21 cellular contexts compared by ENCODE assay signal in genomic region chr11:113849713-113850112, GRCh38. TPM values are rescaled to one million over a fixed set of nuclear protein-coding genes. Genes with fewer than 3 reads are reported as not detected.
DNase-seq lines count a peak whose midpoint lies in the region; FAIRE-seq and TF ChIP-seq lines count a peak whose summit lies in the region.
"Had no signal": no experiment of that assay in that cellular context is flagged by ENCODE, and none has a peak within 500 bp of the region (broad histone marks: within the 10 kb centered on the region; RNA-seq: fewer than 3 reads in every experiment).

No MANE protein-coding gene starts in this region.

- H3K9ac ChIP-seq in H9 (ENCODE audit: extremely low read depth, insufficient read length, low read length) (no peak overlapping the region), keratinocyte (ENCODE audit: control insufficient read depth, extremely low read depth, insufficient read depth, low read length) (no peak overlapping the region), GM23248 (no peak overlapping the region)

- H3K18ac ChIP-seq in H9 (ENCODE audit: insufficient read length, low read depth, low read length) = peak overlapping the region; percentile 25

- H3K9me3 ChIP-seq in H9 (ENCODE audit: control insufficient read depth, low read depth, low read length) = no peaks in the 10 kb centered on the region
- no peaks in the 10 kb centered on the region for H3K9me3 ChIP-seq in keratinocyte (ENCODE audit: control insufficient read depth, low read depth, low read length)
- no peaks in the 10 kb centered on the region for H3K9me3 ChIP-seq in GM23248 (ENCODE audit: low read depth)

- H3K4me3 Mint-ChIP-seq in H9 = peak overlapping the region in 1 of 2 experiments; percentile 64; a peak in 2 of 5 replicates

- no peak overlapping the region for H2AK5ac ChIP-seq in H9 (ENCODE audit: insufficient read length, low read length)

- H3K4me3 ChIP-seq in keratinocyte (ENCODE audit: control insufficient read depth in 2 of 3, extremely low read depth in 1 of 3, insufficient read depth in 2 of 3, low read depth in 1 of 3, low read length in 3 of 3) = no peak overlapping the region
- no peak overlapping the region for H3K4me3 ChIP-seq in GM23248
- H3K4me3 ChIP-seq: K562, PC-9 had no signal

- H2BK12ac ChIP-seq in H9 (ENCODE audit: insufficient read length, low read depth, low read length) = no peak overlapping the region

- H3K4me1 Mint-ChIP-seq in H9 = peaks cover 65 to 67% of the 10 kb centered on the region in 2 experiments

- H4K91ac ChIP-seq in H9 (ENCODE audit: insufficient read length, low read depth, low read length) = no peak overlapping the region

- peaks cover 41 to 74% (median 42%) of the 10 kb centered on the region in 3 experiments for H3K36me3 Mint-ChIP-seq in H9 (ENCODE audit: insufficient read depth in 1 of 3, low read depth in 3 of 3)

- H2BK20ac ChIP-seq in H9 (ENCODE audit: low read depth, low read length, poor library complexity, severe bottlenecking) = no peak overlapping the region

- no peak for FAIRE-seq in keratinocyte (lab: Jason Lieb, UNC)
- FAIRE-seq: G401.6, K562 had no signal

- H2BK15ac ChIP-seq in H9 (ENCODE audit: low read depth, low read length) = no peak overlapping the region

- no peak overlapping the region for H3T11ph ChIP-seq in H9 (ENCODE audit: low read length)

- no CpG with 5 or more reads among the region's 4 CpGs for WGBS in H9 (ENCODE audit: extremely low coverage, insufficient read length, low lambda C conversion rate)
- 67 to 73% methylated on average over 4 of the region's 4 CpGs for WGBS in GM23248 (ENCODE audit: low coverage in 1 of 2, low lambda C conversion rate in 2 of 2, missing lambda C conversion rate in 2 of 2), 2 experiments

- peaks cover 5% of the 10 kb centered on the region; the same call in 1 of the 2 replicates for H3K79me2 ChIP-seq in H9 (ENCODE audit: insufficient read depth, low read length)
- no peaks in the 10 kb centered on the region for H3K79me2 ChIP-seq in keratinocyte (ENCODE audit: control insufficient read depth, insufficient read depth, low read length)
- no peaks in the 10 kb centered on the region for H3K79me2 ChIP-seq in GM23248 (ENCODE audit: insufficient read depth)

- H3K4me1 ChIP-seq in H9 (ENCODE audit: insufficient read depth, low read length) (peaks cover 19% of the 10 kb centered on the region), keratinocyte (ENCODE audit: control insufficient read depth, extremely low read depth, insufficient read depth, low read length) (peaks cover 5% of the 10 kb centered on the region), GM23248 (ENCODE audit: insufficient read depth) (no peaks in the 10 kb centered on the region)

- H3K27me3 Mint-ChIP-seq in H9 (ENCODE audit: low read depth) = no peaks in the 10 kb centered on the region

- H3K9me1 ChIP-seq in keratinocyte (ENCODE audit: control insufficient read depth, extremely low read depth, insufficient read depth, low read length) = no peaks in the 10 kb centered on the region

- no peak overlapping the region for H3K14ac ChIP-seq in H9 (ENCODE audit: insufficient read depth, low read length)

- no peaks in the 10 kb centered on the region for H3K27me3 ChIP-seq in H9 (ENCODE audit: insufficient read depth, low read length)
- no peaks in the 10 kb centered on the region for H3K27me3 ChIP-seq in keratinocyte (ENCODE audit: control insufficient read depth, extremely low read depth, insufficient read depth, low read length)
- H3K27me3 ChIP-seq in GM23248 (replicated peaks; ENCODE audit: insufficient read depth) = no peaks in the 10 kb centered on the region

- no peak overlapping the region for H4K8ac ChIP-seq in H9 (replicated peaks; ENCODE audit: insufficient read length, low read depth, low read length)

- DNase-seq in H9 = peak; percentile 83
- DNase-seq in NCI-H526 treated with DMSO at 0.1 percent for 48 hours (lab: John Stamatoyannopoulos, UW) = peak; percentile 68
- DNase-seq in iPS DF 4.7 (ENCODE audit: extremely low read depth, low spot score) = peak; percentile 96
- no peak for DNase-seq in keratinocyte (ENCODE audit: low read depth, low spot score)
- DNase-seq in GM23248 = no peak
- no peak for DNase-seq in activated CD8-positive, alpha-beta memory T cell treated with anti-CD3 and anti-CD28 coated beads, Interleukin-2, amount 50 U/mL, for 48 hours
- no peak for DNase-seq in mesenteric fat pad (ENCODE audit: low spot score)
- DNase-seq: ACHN, AML-193, COR-L47, DMS 273 treated with DMSO at 0.1 percent for 48 hours, DND-41, NCI-H1105, NCI-H1694 treated with DMSO at 0.1 percent for 48 hours, NCI-H2107, NCI-H2227 treated with DMSO at 0.1 percent for 48 hours, NCI-H510A treated with DMSO at 0.1 percent for 48 hours, PC-9 had no signal

- H3K27ac ChIP-seq in H9 (ENCODE audit: insufficient read length, low read depth, low read length) (peak overlapping the region; percentile 94), keratinocyte (ENCODE audit: control insufficient read depth, insufficient read depth, low read length) (no peak overlapping the region), GM23248 (no peak overlapping the region)
- H3K27ac ChIP-seq: C4-2B, PC-9 had no signal

- H3K4me2 ChIP-seq in H9 (ENCODE audit: insufficient read depth, insufficient read length, low read length) (peak overlapping the region; percentile 18), keratinocyte (ENCODE audit: control insufficient read depth, extremely low read depth, insufficient read depth, low read depth, low read length) (no peak overlapping the region), GM23248 (ENCODE audit: unreplicated experiment) (no peak overlapping the region)
- H3K4me2 ChIP-seq: PC-9 had no signal

- peak overlapping the region; percentile 60 to 93 (median 83) for H3K27ac Mint-ChIP-seq in H9

- H3K23ac ChIP-seq in H9 (ENCODE audit: insufficient read length, low read depth, low read length) = no peak overlapping the region

- TF ChIP-seq CTCF in H9 (conservative IDR thresholded peaks at IDR 0.05) (no peak), keratinocyte (optimal IDR thresholded peaks at IDR 0.05 in 1 of 3, IDR thresholded peaks at IDR 0.05 in 1 of 3, conservative IDR thresholded peaks at IDR 0.05 in 1 of 3; ENCODE audit: extremely low read depth in 1 of 3, insufficient read depth in 2 of 3, low read length in 3 of 3) (no peak)

- H3K23me2 ChIP-seq in H9 (ENCODE audit: insufficient read length, low read depth, low read length, poor library complexity, severe bottlenecking) = no peaks in the 10 kb centered on the region

- H3K9me2 ChIP-seq in GM23248 (ENCODE audit: insufficient read depth) = no peaks in the 10 kb centered on the region

- H2BK5ac ChIP-seq in H9 (ENCODE audit: insufficient read length, low read length) = no peak overlapping the region

- no peak overlapping the region for H3K4ac ChIP-seq in H9 (ENCODE audit: low read depth, low read length)

- peaks cover 0 to 9% of the 10 kb centered on the region in 2 experiments; a peak in 3 of 5 replicates for H3K9me3 Mint-ChIP-seq in H9

- H2AFZ ChIP-seq in H9 (ENCODE audit: low read length) = no peak overlapping the region
- peak overlapping the region; percentile 54 for H2AFZ ChIP-seq in keratinocyte (ENCODE audit: control insufficient read depth, low read length)
- no peak overlapping the region for H2AFZ ChIP-seq in GM23248
- H2AFZ ChIP-seq: PC-9 had no signal

- H3K56ac ChIP-seq in H9 (ENCODE audit: insufficient read length, low read depth, low read length) = no peak overlapping the region

- no peaks in the 10 kb centered on the region for H3F3A ChIP-seq in GM23248 (ENCODE audit: insufficient read depth)

- in situ Hi-C loops in GM23248 (cut with MboI) = no loop called here

- no peak overlapping the region for H2BK120ac ChIP-seq in H9 (ENCODE audit: low read depth, low read length, poor library complexity, severe bottlenecking)

- dilution Hi-C loops in keratinocyte (cut with MboI; ENCODE audit: extremely low pct_ligation_motif_present, low sequenced_read_pairs) = no loop called here

- peaks cover 12% of the 10 kb centered on the region in 2 experiments for H3K36me3 ChIP-seq in keratinocyte (ENCODE audit: control insufficient read depth in 2 of 2, extremely low read depth in 1 of 2, insufficient read depth in 2 of 2, low read length in 2 of 2)
- H3K36me3 ChIP-seq in GM23248 (ENCODE audit: low read depth) = no peaks in the 10 kb centered on the region

- H4K20me1 ChIP-seq in H9 (ENCODE audit: control insufficient read depth, insufficient read depth, insufficient read length) = no peaks in the 10 kb centered on the region
- no peaks in the 10 kb centered on the region for H4K20me1 ChIP-seq in keratinocyte (ENCODE audit: control insufficient read depth, extremely low read depth, insufficient read depth, low read length)
- no peaks in the 10 kb centered on the region for H4K20me1 ChIP-seq in GM23248 (ENCODE audit: insufficient read depth)

- H3K79me1 ChIP-seq in H9 (ENCODE audit: insufficient read depth, low read depth, low read length, poor library complexity, severe bottlenecking) = peaks cover 1% of the 10 kb centered on the region

- H4K5ac ChIP-seq in H9 (ENCODE audit: insufficient read length, low read depth, low read length) = no peak overlapping the region

RNA-seq across cellular contexts. Expression of gene USP28, which starts 25.7 kb away (rescaled TPM):
- total RNA-seq in H9 (2021) = 98.8 and 107 TPM in 2 replicates
- 24.1 to 37.4 TPM (median 31.0 TPM) in 3 replicates for polyA plus RNA-seq in keratinocyte
- 10.6 TPM for polyA plus RNA-seq in keratinocyte (2011; ENCODE audit: low read depth)
- 19.8 and 32.7 TPM in 2 replicates for polyA plus RNA-seq in keratinocyte (2011; cell fraction: cytosol; rRNA removed)
- 33.8 and 35.6 TPM in 2 replicates for polyA plus RNA-seq in keratinocyte (2011; cell fraction: nucleus; rRNA removed)
- 7.7 and 15.3 TPM in 2 replicates for polyA plus RNA-seq in keratinocyte (2012; ENCODE audit: low replicate concordance)
- polyA minus RNA-seq in keratinocyte = 20.6 to 55.6 TPM (median 25.3 TPM) in 3 replicates
- polyA minus RNA-seq in keratinocyte (2011; cell fraction: cytosol; rRNA and poly(A)+ RNA removed) = 19.0 TPM
- polyA minus RNA-seq in keratinocyte (2011; cell fraction: nucleus; rRNA and poly(A)+ RNA removed) = 13.9 and 29.7 TPM in 2 replicates
- total RNA-seq in GM23248 (2014; rRNA removed; shearing (Covaris generic)) = 20.6 and 25.1 TPM in 2 replicates
- 14.5 and 17.1 TPM in 2 replicates for polyA plus RNA-seq in GM23248 (2016; fragmentation: Nextera tagmentation; extraction: Ambion mirVana)
- 10.1 TPM for total RNA-seq in mesenteric fat pad

RNA-seq across cellular contexts. Expression of gene HTR3B, which starts 54.9 kb away (rescaled TPM):
- total RNA-seq in H9 (2021) = not detected in 2 replicates
- polyA plus RNA-seq in keratinocyte = not detected in 3 replicates
- polyA plus RNA-seq in keratinocyte (2011; ENCODE audit: low read depth) = not detected
- polyA plus RNA-seq in keratinocyte (2011; cell fraction: cytosol; rRNA removed) = not detected in 2 replicates
- not detected in 2 replicates for polyA plus RNA-seq in keratinocyte (2011; cell fraction: nucleus; rRNA removed)
- polyA plus RNA-seq in keratinocyte (2012; ENCODE audit: low replicate concordance) = not detected in 2 replicates
- polyA minus RNA-seq in keratinocyte = not detected in 3 replicates
- polyA minus RNA-seq in keratinocyte (2011; cell fraction: cytosol; rRNA and poly(A)+ RNA removed) = not detected
- not detected in 2 replicates for polyA minus RNA-seq in keratinocyte (2011; cell fraction: nucleus; rRNA and poly(A)+ RNA removed)
- total RNA-seq in GM23248 (2014; rRNA removed; shearing (Covaris generic)) = not detected in 2 replicates
- not detected in 2 replicates for polyA plus RNA-seq in GM23248 (2016; fragmentation: Nextera tagmentation; extraction: Ambion mirVana)
- not detected for total RNA-seq in mesenteric fat pad
- total RNA-seq: K562, PC-9 had no signal
- polyA plus RNA-seq: K562 had no signal

Comparison
In these comparisons a context has a peak if more than half of its experiments do, and no peak if none do; other contexts are left out.
1. DNase-seq: peak in H9 (single experiment), NCI-H526 treated with DMSO at 0.1 percent for 48 hours (single experiment) and iPS DF 4.7 (single experiment); none in keratinocyte (single experiment), GM23248 (single experiment), activated CD8-positive, alpha-beta memory T cell treated with anti-CD3 and anti-CD28 coated beads, Interleukin-2, amount 50 U/mL, for 48 hours (single experiment) and mesenteric fat pad (single experiment).